ENCODE assay signal across 1 cellular context in genomic region chr1:3898994-3899775, GRCh38.
A peak's percentile ranks its signal among the peaks of the same experiment; 100 is the strongest.
TF ChIP-seq lines count a peak whose summit lies in the region.

No MANE protein-coding gene starts in this region.

TF ChIP-seq in H1, 55 proteins besides CTCF, POLR2A, EP300 and RAD21 (continued from another document):
- TF ChIP-seq ATF2 (IDR thresholded peaks at IDR 0.05; ENCODE audit: low read length) (no peak), BACH1 (IDR thresholded peaks at IDR 0.05; ENCODE audit: low read length) (peak; percentile 52), SIN3A (conservative IDR thresholded peaks at IDR 0.05 in 1 of 2, IDR thresholded peaks at IDR 0.05 in 1 of 2; ENCODE audit: low read depth in 1 of 2, low read length in 2 of 2) (0 out of 4 replicates have a peak, but pooled peaks of 1 of the 2 experiments have one; percentile 56), SP1 (IDR thresholded peaks at IDR 0.05; ENCODE audit: low read depth, low read length) (0 out of 2 replicates have a peak, but pooled peaks have one; percentile 21), YY1 (IDR thresholded peaks at IDR 0.05; ENCODE audit: low read depth, low read length) (no peak), EZH2 (IDR thresholded peaks at IDR 0.05; ENCODE audit: low read depth, low read length, severe bottlenecking) (no peak)
